In genomic region chr22:38504731-38505594, GRCh38 we compare ENCODE assay signal across 8 cellular contexts. TPM values are rescaled to one million over a fixed set of nuclear protein-coding genes. Genes with fewer than 3 reads are reported as not detected.
A peak's percentile ranks its signal among the peaks of the same experiment; 100 is the strongest.
DNase-seq lines count a peak whose midpoint lies in the region; ATAC-seq and TF ChIP-seq lines count a peak whose summit lies in the region.

No MANE protein-coding gene starts in this region.

- H2AFZ ChIP-seq in DND-41 (ENCODE audit: low read depth, low read length): no peak overlapping the region

- peak; percentile 65 for DNase-seq in DND-41
- peak; percentile 55 for DNase-seq in MG63
- DNase-seq in activated CD4-positive, alpha-beta T cell treated with anti-CD3 and anti-CD28 coated beads, Interleukin-2, amount 10 ng/mL, durations not matched to agents 7 days and 5 days: peak; percentile 65
- peak; percentile 12 for DNase-seq in effector CD8-positive, alpha-beta T cell (lab: John Stamatoyannopoulos, UW)
- peak; percentile 52 for DNase-seq in stimulated activated naive CD4-positive, alpha-beta T cell treated with Interleukin-2 at 50 U/mL for 16 hours (lab: John Stamatoyannopoulos, UW)
- no peak for DNase-seq in SK-N-DZ (ENCODE audit: low spot score)

- no peaks in the 10 kb centered on the region for H3K9me3 ChIP-seq in DND-41 (ENCODE audit: insufficient read depth, low read length, severe bottlenecking)
- no peaks in the 10 kb centered on the region for H3K9me3 ChIP-seq in MG63
- H3K9me3 ChIP-seq in muscle layer of duodenum (ENCODE audit: control insufficient read depth in 1 of 2, low read length in 2 of 2): no peaks in the 10 kb centered on the region

- no peak for ATAC-seq in DND-41 (ENCODE audit: insufficient read depth, low read depth)
- no peak for ATAC-seq in HG02610 (IDR thresholded peaks at IDR 0.05; ENCODE audit: unreplicated experiment)

- peak; percentile 3 for TF ChIP-seq CTCF in DND-41 (IDR thresholded peaks at IDR 0.05; ENCODE audit: borderline replicate concordance, extremely low read depth, low read length, poor library complexity, severe bottlenecking)

- H3K27me3 ChIP-seq in DND-41 (ENCODE audit: insufficient read depth, low read length, poor library complexity) (no peaks in the 10 kb centered on the region), MG63 (no peaks in the 10 kb centered on the region), muscle layer of duodenum (ENCODE audit: low read depth, low read length) (no peaks in the 10 kb centered on the region)

- peaks cover 55% of the 10 kb centered on the region for H3K4me1 Mint-ChIP-seq in activated CD4-positive, alpha-beta T cell treated with anti-CD3 and anti-CD28 coated beads, Interleukin-2, amount 10 ng/mL, durations not matched to agents 7 days and 5 days

- H3K27ac Mint-ChIP-seq in activated CD4-positive, alpha-beta T cell treated with anti-CD3 and anti-CD28 coated beads, Interleukin-2, amount 10 ng/mL, durations not matched to agents 7 days and 5 days: peak overlapping the region; percentile 100

- H3K4me3 ChIP-seq in DND-41 (ENCODE audit: low read depth in 1 of 2, low read length in 2 of 2) (peak overlapping the region; percentile 75 to 88), MG63 (peak overlapping the region; percentile 100), muscle layer of duodenum (ENCODE audit: low read depth in 1 of 2, low read length in 2 of 2) (peak overlapping the region; percentile 79 to 90)

- H3K9me3 Mint-ChIP-seq in activated CD4-positive, alpha-beta T cell treated with anti-CD3 and anti-CD28 coated beads, Interleukin-2, amount 10 ng/mL, durations not matched to agents 7 days and 5 days: no peaks in the 10 kb centered on the region

- peak overlapping the region; percentile 95 for H3K4me2 ChIP-seq in DND-41 (ENCODE audit: insufficient read depth, low read length)

- peaks cover 50% of the 10 kb centered on the region for H3K4me1 ChIP-seq in DND-41 (ENCODE audit: insufficient read depth, low read length)
- peaks cover 5 to 36% of the 10 kb centered on the region in 2 donors for H3K4me1 ChIP-seq in muscle layer of duodenum (ENCODE audit: control insufficient read depth in 1 of 2, insufficient read depth in 2 of 2, low read length in 2 of 2)

- peak overlapping the region; percentile 99 for H3K27ac ChIP-seq in DND-41 (ENCODE audit: low read length)
- H3K27ac ChIP-seq in muscle layer of duodenum (ENCODE audit: low read length): peak overlapping the region; percentile 98

- peak overlapping the region; percentile 98 for H3K4me3 Mint-ChIP-seq in activated CD4-positive, alpha-beta T cell treated with anti-CD3 and anti-CD28 coated beads, Interleukin-2, amount 10 ng/mL, durations not matched to agents 7 days and 5 days

- H3K36me3 Mint-ChIP-seq in activated CD4-positive, alpha-beta T cell treated with anti-CD3 and anti-CD28 coated beads, Interleukin-2, amount 10 ng/mL, durations not matched to agents 7 days and 5 days (ENCODE audit: low read depth): peaks cover 54% of the 10 kb centered on the region

- H3K36me3 ChIP-seq in DND-41 (ENCODE audit: insufficient read depth, low read length): peaks cover 58% of the 10 kb centered on the region
- H3K36me3 ChIP-seq in MG63: peaks cover 56% of the 10 kb centered on the region
- H3K36me3 ChIP-seq in muscle layer of duodenum (ENCODE audit: control insufficient read depth in 1 of 2, insufficient read depth in 2 of 2, low read length in 2 of 2): peaks cover 11 to 33% of the 10 kb centered on the region in 2 donors

- peaks cover 47% of the 10 kb centered on the region for H4K20me1 ChIP-seq in DND-41 (ENCODE audit: insufficient read depth, low read length)

- H3K9ac ChIP-seq in DND-41 (ENCODE audit: low read depth, low read length): peak overlapping the region; percentile 98

- peaks cover 65% of the 10 kb centered on the region for H3K79me2 ChIP-seq in DND-41 (ENCODE audit: insufficient read depth, low read length)

- CTCF ChIA-PET in activated CD4-positive, alpha-beta T cell treated with anti-CD3 and anti-CD28 coated beads, Interleukin-2, amount 10 ng/mL, durations not matched to agents 7 days and 5 days (lab: Charles Lee): no interaction called here

- POLR2A ChIA-PET in activated CD4-positive, alpha-beta T cell treated with anti-CD3 and anti-CD28 coated beads, Interleukin-2, amount 10 ng/mL, durations not matched to agents 7 days and 5 days (lab: Charles Lee): no interaction called here

- no peaks in the 10 kb centered on the region for H3K27me3 Mint-ChIP-seq in activated CD4-positive, alpha-beta T cell treated with anti-CD3 and anti-CD28 coated beads, Interleukin-2, amount 10 ng/mL, durations not matched to agents 7 days and 5 days

RNA-seq across cellular contexts. Expression of gene DDX17, which starts 1.1 kb away (rescaled TPM):
- total RNA-seq in MG63 (2014; rRNA removed; shearing (Covaris generic); ENCODE audit: low replicate concordance): 246 and 311 TPM in 2 replicates
- 100 to 1,000 TPM; 468 to 521 TPM for total RNA-seq in activated CD4-positive, alpha-beta T cell treated with anti-CD3 and anti-CD28 coated beads, Interleukin-2, amount 10 ng/mL, durations not matched to agents 7 days and 5 days
- 407 and 486 TPM in 2 replicates for polyA plus RNA-seq in SK-N-DZ (2014; cell fraction: cytosol; rRNA removed)
- polyA plus RNA-seq in SK-N-DZ (2014; cell fraction: nucleus; rRNA removed): 996 and 1,586 TPM in 2 replicates

RNA-seq across cellular contexts. Expression of gene KDELR3, which starts 37.1 kb away (rescaled TPM):
- total RNA-seq in MG63 (2014; rRNA removed; shearing (Covaris generic); ENCODE audit: low replicate concordance): 39.0 and 39.8 TPM in 2 replicates
- under 1 TPM; 0.17 to 0.23 TPM for total RNA-seq in activated CD4-positive, alpha-beta T cell treated with anti-CD3 and anti-CD28 coated beads, Interleukin-2, amount 10 ng/mL, durations not matched to agents 7 days and 5 days
- 0.34 and 2.2 TPM in 2 replicates for polyA plus RNA-seq in SK-N-DZ (2014; cell fraction: cytosol; rRNA removed)
- not detected in 2 replicates for polyA plus RNA-seq in SK-N-DZ (2014; cell fraction: nucleus; rRNA removed)

RNA-seq across cellular contexts. Expression of gene KCNJ4, which starts 50.0 kb away (rescaled TPM):
- not detected in 2 replicates for total RNA-seq in MG63 (2014; rRNA removed; shearing (Covaris generic); ENCODE audit: low replicate concordance)
- total RNA-seq in activated CD4-positive, alpha-beta T cell treated with anti-CD3 and anti-CD28 coated beads, Interleukin-2, amount 10 ng/mL, durations not matched to agents 7 days and 5 days: not detected
- 0.27 and 0.30 TPM in 2 replicates for polyA plus RNA-seq in SK-N-DZ (2014; cell fraction: cytosol; rRNA removed)
- polyA plus RNA-seq in SK-N-DZ (2014; cell fraction: nucleus; rRNA removed): not detected in 2 replicates

Comparison
In these comparisons a context has a peak if more than half of its experiments do, and no peak if none do; other contexts are left out.
1. RNA of gene KDELR3, which starts 37.1 kb away (total RNA-seq): 39.0 to 39.8 TPM in MG63; 0.17 to 0.23 TPM in activated CD4-positive, alpha-beta T cell treated with anti-CD3 and anti-CD28 coated beads, Interleukin-2, amount 10 ng/mL, durations not matched to agents 7 days and 5 days; every median in the first group is over 10 times any median in the second.
2. Peak in every context shown above with its lines, with median percentiles within 50 percentile points of each other: H3K4me3 ChIP-seq.